ENCODE assay signal across 28 cellular contexts in genomic region chr15:29048011-29048410, GRCh38.
"Had no signal": no experiment of that assay in that cellular context is flagged by ENCODE, and none has a peak within 500 bp of the region (broad histone marks: within the 10 kb centered on the region; RNA-seq: fewer than 3 reads in every experiment).

No MANE protein-coding gene starts in this region.

- H3K4me1 Mint-ChIP-seq: activated B cell treated with CpG ODN at 0.5 μM for 24 hours had no signal

- H3K36me3 Mint-ChIP-seq: activated CD8-positive, alpha-beta memory T cell treated with anti-CD3 and anti-CD28 coated beads, Interleukin-2, amount 10 ng/mL, durations not matched to agents 7 days and 5 days had no signal

- H3K27me3 Mint-ChIP-seq: activated B cell treated with CpG ODN at 0.5 μM for 24 hours; activated CD4-positive, alpha-beta memory T cell treated with anti-CD3 and anti-CD28 coated beads, Interleukin-2, amount 10 ng/mL, durations not matched to agents 7 days and 5 days; activated CD8-positive, alpha-beta memory T cell treated with anti-CD3 and anti-CD28 coated beads, Interleukin-2, amount 10 ng/mL, durations not matched to agents 7 days and 5 days; activated naive CD8-positive, alpha-beta T cell treated with anti-CD3 and anti-CD28 coated beads for 36 hours had no signal

- H3K4me3 Mint-ChIP-seq: activated B cell treated with CpG ODN at 0.5 μM for 24 hours; activated CD4-positive, alpha-beta memory T cell treated with anti-CD3 and anti-CD28 coated beads, Interleukin-2, amount 10 ng/mL, durations not matched to agents 7 days and 5 days; activated CD8-positive, alpha-beta memory T cell treated with anti-CD3 and anti-CD28 coated beads, Interleukin-2, amount 10 ng/mL, durations not matched to agents 7 days and 5 days; activated naive CD8-positive, alpha-beta T cell treated with anti-CD3 and anti-CD28 coated beads for 36 hours had no signal

- H3K27ac ChIP-seq: brain microvascular endothelial cell, PC-9, VCaP had no signal

- H3K27ac Mint-ChIP-seq: activated B cell treated with CpG ODN at 0.5 μM for 24 hours; activated CD4-positive, alpha-beta memory T cell treated with anti-CD3 and anti-CD28 coated beads, Interleukin-2, amount 10 ng/mL, durations not matched to agents 7 days and 5 days; activated CD8-positive, alpha-beta memory T cell treated with anti-CD3 and anti-CD28 coated beads, Interleukin-2, amount 10 ng/mL, durations not matched to agents 7 days and 5 days; activated naive CD8-positive, alpha-beta T cell treated with anti-CD3 and anti-CD28 coated beads for 36 hours had no signal

- ATAC-seq: activated CD8-positive, alpha-beta memory T cell treated with anti-CD3 and anti-CD28 coated beads, Interleukin-2, amount 10 ng/mL, durations not matched to agents 7 days and 5 days; K562 had no signal

- H3K36me3 ChIP-seq: brain microvascular endothelial cell had no signal

- H3K9me3 Mint-ChIP-seq: activated B cell treated with CpG ODN at 0.5 μM for 24 hours; activated CD4-positive, alpha-beta memory T cell treated with anti-CD3 and anti-CD28 coated beads, Interleukin-2, amount 10 ng/mL, durations not matched to agents 7 days and 5 days had no signal

- DNase-seq: activated B cell treated with CpG ODN at 0.5 μM for 24 hours; activated CD4-positive, alpha-beta memory T cell treated with anti-CD3 and anti-CD28 coated beads, Interleukin-2, amount 10 ng/mL, durations not matched to agents 7 days and 5 days; activated CD4-positive, alpha-beta T cell treated with anti-CD3 and anti-CD28 coated beads for 4 hours; activated CD4-positive, CD25-positive, alpha-beta regulatory T cell treated with anti-CD3 and anti-CD28 coated beads, Interleukin-2, amount 50 U/mL, for 72 hours; activated CD8-positive, alpha-beta memory T cell treated with anti-CD3 and anti-CD28 coated beads for 24 hours; activated CD8-positive, alpha-beta memory T cell treated with anti-CD3 and anti-CD28 coated beads, Interleukin-2, amount 10 ng/mL, durations not matched to agents 7 days and 5 days; activated CD8-positive, alpha-beta memory T cell treated with anti-CD3 and anti-CD28 coated beads, Interleukin-2, amount 50 U/mL, for 48 hours; activated effector memory CD4-positive, alpha-beta T cell treated with Interleukin-2 at 50 U/mL for 16 hours; activated naive CD4-positive, alpha-beta T cell treated with anti-CD3 and anti-CD28 coated beads, Interleukin-2, amount 50 U/mL, for 16 hours; activated naive CD8-positive, alpha-beta T cell treated with anti-CD3 and anti-CD28 coated beads for 36 hours; activated T-cell treated with anti-CD3 and anti-CD28 coated beads, Interleukin-2, amount 50 U/mL, for 48 hours; amniotic stem cell; aorta; brain microvascular endothelial cell; central memory CD4-positive, alpha-beta T cell; NCI-H1436 treated with DMSO at 0.1 percent for 48 hours; NCI-H1694 treated with DMSO at 0.1 percent for 48 hours; NCI-H2029; NCI-H345; NCI-H524 treated with DMSO at 0.1 percent for 48 hours; PC-9; Right ventricle myocardium superior; SW 1271; T-helper 1 cell; T-helper 2 cell; T-helper 9 cell had no signal

- H3K27me3 ChIP-seq: brain microvascular endothelial cell had no signal

- H3K4me3 ChIP-seq: K562, PC-9 had no signal
